ENCODE assay signal across 9 cellular contexts in genomic region chr12:3202734-3203446, GRCh38.
DNase-seq lines count a peak whose midpoint lies in the region; ATAC-seq and TF ChIP-seq lines count a peak whose summit lies in the region.
"Had no signal": no experiment of that assay in that cellular context is flagged by ENCODE, and none has a peak within 500 bp of the region (broad histone marks: within the 10 kb centered on the region; RNA-seq: fewer than 3 reads in every experiment).

No MANE protein-coding gene starts in this region.

- TF ChIP-seq EP300 in neural cell (conservative IDR thresholded peaks at IDR 0.05; ENCODE audit: poor library complexity, severe bottlenecking), result no peak

- H3F3A ChIP-seq in neural cell (ENCODE audit: insufficient read depth, low read length, poor library complexity, severe bottlenecking), result no peaks in the 10 kb centered on the region

- intact Hi-C loops in thyroid gland (cut with DNase I), result loop anchor here (5.0 kb wide), 2 partner anchors 66 to 121 kb away; no protein-coding TSS in a partner anchor

- no peak overlapping the region for H3K4me2 ChIP-seq in neural cell (ENCODE audit: low read length)

- no peaks in the 10 kb centered on the region for H4K20me1 ChIP-seq in neural cell (ENCODE audit: insufficient read depth)

- TF ChIP-seq RAD21 in neural cell (conservative IDR thresholded peaks at IDR 0.05), result peak; percentile 38

- no peaks in the 10 kb centered on the region for H3K79me2 ChIP-seq in neural cell (replicated peaks; ENCODE audit: insufficient read depth, low read length)

- H3K4me1 Mint-ChIP-seq in endothelial cell (ENCODE audit: unreplicated experiment), result peaks cover 40% of the 10 kb centered on the region

- H3K9ac ChIP-seq in neural cell (ENCODE audit: low read length), result no peak overlapping the region

- H3K9me3 ChIP-seq in neural cell (ENCODE audit: low read length) (no peaks in the 10 kb centered on the region), thyroid gland (no peaks in the 10 kb centered on the region)

- peaks cover 14% of the 10 kb centered on the region for H3K27me3 Mint-ChIP-seq in endothelial cell (ENCODE audit: unreplicated experiment)

- peak overlapping the region; percentile 96 for H3K4me3 ChIP-seq in neural cell (ENCODE audit: low read length)
- no peak overlapping the region for H3K4me3 ChIP-seq in thyroid gland (replicated peaks in 1 of 3)

- no peaks in the 10 kb centered on the region for H3K9me3 Mint-ChIP-seq in endothelial cell (ENCODE audit: unreplicated experiment)
- H3K9me3 Mint-ChIP-seq: activated naive CD4-positive, alpha-beta T cell treated with anti-CD3 and anti-CD28 coated beads, Interleukin-2, amount 50 U/mL, for 24 hours had no signal

- peak; percentile 96 for TF ChIP-seq CTCF in endothelial cell (IDR thresholded peaks at IDR 0.05; ENCODE audit: unreplicated experiment)
- peak; percentile 82 for TF ChIP-seq CTCF in neural cell (IDR thresholded peaks at IDR 0.05; ENCODE audit: poor library complexity, severe bottlenecking)
- peak; percentile 72 to 97 (median 86) for TF ChIP-seq CTCF in thyroid gland (IDR thresholded peaks at IDR 0.05)

- TF ChIP-seq POLR2A in thyroid gland (IDR thresholded peaks at IDR 0.05), result no peak

- peaks cover 20% of the 10 kb centered on the region for H3K36me3 Mint-ChIP-seq in endothelial cell (ENCODE audit: low read depth, unreplicated experiment)
- H3K36me3 Mint-ChIP-seq: activated naive CD4-positive, alpha-beta T cell treated with anti-CD3 and anti-CD28 coated beads, Interleukin-2, amount 50 U/mL, for 24 hours had no signal

- no peak for ATAC-seq in HG02759 (IDR thresholded peaks at IDR 0.05; ENCODE audit: unreplicated experiment)

- in situ Hi-C loops in G401 (cut with HindIII; ENCODE audit: low sequenced_read_pairs), result no loop called here

- peaks cover 5 to 55% of the 10 kb centered on the region in 2 donors for H3K4me1 ChIP-seq in thyroid gland

- H3K27ac ChIP-seq in neural cell (ENCODE audit: low read length) (no peak overlapping the region), thyroid gland (no peak overlapping the region)

- H3K27ac Mint-ChIP-seq in endothelial cell (ENCODE audit: unreplicated experiment), result no peak overlapping the region
- H3K27ac Mint-ChIP-seq: activated naive CD4-positive, alpha-beta T cell treated with anti-CD3 and anti-CD28 coated beads, Interleukin-2, amount 50 U/mL, for 24 hours had no signal

- WGBS in thyroid gland, 2 donors, result 31 to 32% methylated on average over 8 of the region's 8 CpGs

- peak; percentile 84 for DNase-seq in G401 (ENCODE audit: low spot score)
- peak; percentile 23 for DNase-seq in NCI-H146 treated with DMSO at 0.1 percent for 48 hours (lab: John Stamatoyannopoulos, UW; ENCODE audit: unreplicated experiment)
- DNase-seq in activated CD4-positive, alpha-beta T cell treated with anti-CD3 and anti-CD28 coated beads, Interleukin-2, amount 50 U/mL, for 24 hours (ENCODE audit: low read depth in 1 of 2, low spot score in 1 of 2), result peak; percentile 39 to 43
- DNase-seq in endothelial cell (ENCODE audit: low spot score), result peak; percentile 80
- DNase-seq in thyroid gland, result peak; percentile 45 to 48
- DNase-seq in SKM-1 treated with dmso at 0.1 percent for 144 hours (lab: John Stamatoyannopoulos, UW; ENCODE audit: unreplicated experiment), result no peak

- H2AFZ ChIP-seq in neural cell (ENCODE audit: low read depth, low read length), result no peak overlapping the region

- H3K36me3 ChIP-seq in neural cell (ENCODE audit: insufficient read depth, low read length) (no peaks in the 10 kb centered on the region), thyroid gland (no peaks in the 10 kb centered on the region)

- no peaks in the 10 kb centered on the region for H3K9me2 ChIP-seq in neural cell (ENCODE audit: insufficient read depth, low read length)

- H3K27me3 ChIP-seq in neural cell (ENCODE audit: insufficient read depth, low read depth, low read length) (peaks cover 21% of the 10 kb centered on the region), thyroid gland (no peaks in the 10 kb centered on the region)

- no peak overlapping the region for H3K4me3 Mint-ChIP-seq in endothelial cell (ENCODE audit: unreplicated experiment)
- H3K4me3 Mint-ChIP-seq: activated naive CD4-positive, alpha-beta T cell treated with anti-CD3 and anti-CD28 coated beads, Interleukin-2, amount 50 U/mL, for 24 hours had no signal

TF ChIP-seq in neural cell, 6 proteins besides CTCF, POLR2A, EP300 and RAD21:
- TF ChIP-seq SMC3 (conservative IDR thresholded peaks at IDR 0.05; ENCODE audit: poor library complexity), result peak; percentile 60
- TF ChIP-seq POLR2AphosphoS5 (IDR thresholded peaks at IDR 0.05), result no peak
